In the genomic region with DNA sequence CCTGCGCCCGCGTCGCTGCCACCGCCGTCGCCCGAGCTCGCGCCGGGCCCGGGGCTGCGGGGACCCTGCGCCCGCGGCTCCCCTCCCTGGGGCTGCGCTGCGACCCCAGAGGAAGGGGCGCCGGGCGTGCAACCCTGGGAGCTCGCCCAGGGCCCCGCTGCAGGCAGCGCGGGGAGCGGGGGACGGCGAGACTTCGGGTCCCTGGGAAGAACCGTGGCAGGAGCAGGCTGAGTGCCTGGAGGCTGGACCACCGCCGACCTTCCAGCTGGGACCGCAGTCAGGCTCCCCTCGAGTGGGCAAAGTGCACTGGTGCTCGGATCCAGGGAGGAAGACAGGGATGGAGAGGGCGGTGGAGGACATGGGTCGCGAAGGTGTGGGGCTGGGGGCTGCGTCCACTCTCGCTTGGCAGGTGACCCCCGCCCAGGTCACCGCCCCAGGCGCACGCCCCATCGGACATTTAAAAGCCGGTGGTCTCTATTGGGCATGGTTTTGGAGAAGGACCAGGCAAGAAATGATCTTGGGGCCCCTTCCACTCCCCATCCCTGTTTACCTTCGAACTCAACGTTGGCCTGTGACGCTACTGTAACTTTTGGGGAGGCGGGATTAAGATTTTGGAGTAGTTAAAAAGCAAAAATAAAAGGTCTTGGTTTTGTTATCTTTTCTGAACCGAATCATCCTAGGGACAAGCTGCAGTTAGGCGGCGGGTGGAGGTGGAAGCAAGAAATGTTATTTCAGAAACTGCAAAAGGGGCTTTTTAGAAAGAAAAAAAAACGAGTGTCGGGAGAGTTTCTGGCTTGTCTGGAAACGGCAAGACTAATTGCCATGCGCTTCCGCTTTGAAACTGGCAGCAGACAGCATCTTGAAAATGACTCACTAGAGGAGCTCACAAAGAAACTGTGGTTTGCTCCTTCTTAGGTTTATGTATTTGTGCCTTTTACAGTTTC, we compare ENCODE assay signal across 8 cellular contexts. TPM values are rescaled to one million over a fixed set of nuclear protein-coding genes. Genes with fewer than 3 reads are reported as not detected.
DNase-seq lines count a peak whose midpoint lies in the region; ATAC-seq and TF ChIP-seq lines count a peak whose summit lies in the region.

No MANE protein-coding gene starts in this region.

- H2BK15ac ChIP-seq in neuronal stem cell (ENCODE audit: low read length): peak overlapping the region; percentile 91

- no peak overlapping the region for H4K8ac ChIP-seq in neuronal stem cell (ENCODE audit: low read depth, low read length)

- peak overlapping the region; percentile 89 for H3K18ac ChIP-seq in neuronal stem cell (ENCODE audit: low read length)

- peaks cover 54% of the 10 kb centered on the region for H3K4me1 Mint-ChIP-seq in activated T-helper 2 cell treated with anti-CD3 and anti-CD28 coated beads, Interferon-gamma antibody, Interleukin-2, Interleukin-4, amounts not matched to agents 10 μg/mL and 5 μg/mL and 100 μg/mL, durations not matched to agents 14 hours and 24 hours and 36 hours (ENCODE audit: low read depth)

- peak overlapping the region; percentile 97 for H3K4me3 ChIP-seq in fibroblast of villous mesenchyme (ENCODE audit: low read depth, low read length)
- H3K4me3 ChIP-seq in neuronal stem cell (ENCODE audit: low read length in 2 of 2): peak overlapping the region; percentile 83 to 87
- peak overlapping the region; percentile 92 for H3K4me3 ChIP-seq in thoracic aorta

- H3K4me1 ChIP-seq in neuronal stem cell (ENCODE audit: control insufficient read depth in 2 of 2, insufficient read depth in 1 of 2, low read depth in 1 of 2, low read length in 2 of 2) (peaks cover 2 to 4% of the 10 kb centered on the region in 2 donors), thoracic aorta (ENCODE audit: control insufficient read depth in 1 of 2, low read depth in 2 of 2) (peaks cover 14 to 36% of the 10 kb centered on the region in 2 donors)

- H3K23ac ChIP-seq in neuronal stem cell (ENCODE audit: low read depth, low read length, poor library complexity): peak overlapping the region; percentile 87

- peak overlapping the region; percentile 92 for H3K4me2 ChIP-seq in neuronal stem cell (ENCODE audit: insufficient read depth, low read length, poor library complexity, severe bottlenecking)

- H3K4ac ChIP-seq in neuronal stem cell (ENCODE audit: low read length): peak overlapping the region; percentile 60

- peak overlapping the region; percentile 84 for H2AFZ ChIP-seq in neuronal stem cell (ENCODE audit: low read length)

- intact Hi-C loops in activated T-helper 2 cell treated with anti-CD3 and anti-CD28 coated beads, Interferon-gamma antibody, Interleukin-2, Interleukin-4, amounts not matched to agents 10 μg/mL and 5 μg/mL and 100 μg/mL, durations not matched to agents 14 hours and 24 hours and 36 hours (cut with micrococcal nuclease): loop anchor here (1.0 to 10.0 kb wide), 9 partner anchors 17 to 340 kb away; partner anchors contain the start of genes AMDHD1, CCDC38 and SNRPF

- H3K27me3 Mint-ChIP-seq in activated T-helper 2 cell treated with anti-CD3 and anti-CD28 coated beads, Interferon-gamma antibody, Interleukin-2, Interleukin-4, amounts not matched to agents 10 μg/mL and 5 μg/mL and 100 μg/mL, durations not matched to agents 14 hours and 24 hours and 36 hours (ENCODE audit: low read depth): no peaks in the 10 kb centered on the region

- H2BK12ac ChIP-seq in neuronal stem cell (ENCODE audit: low read length): peak overlapping the region; percentile 16

- peak overlapping the region; percentile 94 for H3K27ac Mint-ChIP-seq in activated T-helper 2 cell treated with anti-CD3 and anti-CD28 coated beads, Interferon-gamma antibody, Interleukin-2, Interleukin-4, amounts not matched to agents 10 μg/mL and 5 μg/mL and 100 μg/mL, durations not matched to agents 14 hours and 24 hours and 36 hours

- peak overlapping the region; percentile 85 for H2AK5ac ChIP-seq in neuronal stem cell (ENCODE audit: low read depth, low read length)

- H3K27ac ChIP-seq in neuronal stem cell (replicated peaks; ENCODE audit: low read length): no peak overlapping the region
- H3K27ac ChIP-seq in thoracic aorta: peak overlapping the region; percentile 45 to 78

- no peaks in the 10 kb centered on the region for H3K9me3 Mint-ChIP-seq in activated T-helper 2 cell treated with anti-CD3 and anti-CD28 coated beads, Interferon-gamma antibody, Interleukin-2, Interleukin-4, amounts not matched to agents 10 μg/mL and 5 μg/mL and 100 μg/mL, durations not matched to agents 14 hours and 24 hours and 36 hours

- H3K14ac ChIP-seq in neuronal stem cell (ENCODE audit: low read length): peak overlapping the region; percentile 97

- ATAC-seq in GM19025 (IDR thresholded peaks at IDR 0.05; ENCODE audit: low read depth, unreplicated experiment) (peak; percentile 77), HG03159 (IDR thresholded peaks at IDR 0.05; ENCODE audit: unreplicated experiment) (peak; percentile 75), thoracic aorta (ENCODE audit: insufficient number of reproducible peaks, low FRiP score, low read depth) (peak; percentile 14)

- no peaks in the 10 kb centered on the region for H3K79me1 ChIP-seq in neuronal stem cell (ENCODE audit: low read depth, low read length)

- H3K4me3 Mint-ChIP-seq in activated T-helper 2 cell treated with anti-CD3 and anti-CD28 coated beads, Interferon-gamma antibody, Interleukin-2, Interleukin-4, amounts not matched to agents 10 μg/mL and 5 μg/mL and 100 μg/mL, durations not matched to agents 14 hours and 24 hours and 36 hours (ENCODE audit: low read depth): peak overlapping the region; percentile 92

- H3K36me3 Mint-ChIP-seq in activated T-helper 2 cell treated with anti-CD3 and anti-CD28 coated beads, Interferon-gamma antibody, Interleukin-2, Interleukin-4, amounts not matched to agents 10 μg/mL and 5 μg/mL and 100 μg/mL, durations not matched to agents 14 hours and 24 hours and 36 hours (ENCODE audit: low read depth): peaks cover 23% of the 10 kb centered on the region

- no peak for TF ChIP-seq CTCF in fibroblast of villous mesenchyme (IDR thresholded peaks at IDR 0.05; ENCODE audit: insufficient read depth, low read depth, low read length)
- no peak for TF ChIP-seq CTCF in thoracic aorta (IDR thresholded peaks at IDR 0.05)

- H2BK120ac ChIP-seq in neuronal stem cell (ENCODE audit: low read depth, low read length): no peak overlapping the region

- WGBS in neuronal stem cell (ENCODE audit: extremely low coverage in 2 of 2, insufficient read length in 2 of 2, insufficient replicate concordance in 1 of 2), 2 donors: no CpG with 5 or more reads among the region's 58 CpGs

- H4K91ac ChIP-seq in neuronal stem cell (ENCODE audit: low read depth, low read length, poor library complexity): no peak overlapping the region

- H3K9me3 ChIP-seq in neuronal stem cell (replicated peaks in 1 of 2; ENCODE audit: control insufficient read depth in 2 of 2, insufficient read depth in 1 of 2, low read depth in 1 of 2, low read length in 2 of 2) (no peaks in the 10 kb centered on the region), thoracic aorta (no peaks in the 10 kb centered on the region)

- H3K36me3 ChIP-seq in neuronal stem cell (replicated peaks in 1 of 2; ENCODE audit: control insufficient read depth in 2 of 2, insufficient read depth in 2 of 2, low read length in 2 of 2) (no peaks in the 10 kb centered on the region), thoracic aorta (no peaks in the 10 kb centered on the region)

- H3K9ac ChIP-seq in neuronal stem cell (ENCODE audit: low read depth, low read length, poor library complexity): peak overlapping the region; percentile 89

- DNase-seq in Ammon's horn (ENCODE audit: low spot score) (peak; percentile 60), RPMI7951 (ENCODE audit: low read depth) (peak; percentile 86), fibroblast of villous mesenchyme (ENCODE audit: low read depth) (peak; percentile 90), neuronal stem cell (ENCODE audit: low spot score) (no peak), thoracic aorta (ENCODE audit: low spot score) (no peak)
- DNase-seq in activated T-helper 2 cell treated with anti-CD3 and anti-CD28 coated beads, Interferon-gamma antibody, Interleukin-2, Interleukin-4, amounts not matched to agents 10 μg/mL and 5 μg/mL and 100 μg/mL, durations not matched to agents 14 hours and 24 hours and 36 hours (ENCODE audit: low spot score): peak; percentile 63

- H3K27me3 ChIP-seq in neuronal stem cell (ENCODE audit: control insufficient read depth in 3 of 3, insufficient read depth in 3 of 3, low read depth in 1 of 3, low read length in 3 of 3): peaks cover 0 to 7% (median 0%) of the 10 kb centered on the region in 3 experiments
- no peaks in the 10 kb centered on the region for H3K27me3 ChIP-seq in thoracic aorta (replicated peaks; ENCODE audit: insufficient read depth)

- H2BK5ac ChIP-seq in neuronal stem cell (ENCODE audit: low read length): no peak overlapping the region

RNA-seq across cellular contexts. Expression of gene ELK3, which starts 1.0 kb away (rescaled TPM):
- total RNA-seq in RPMI7951 (2014; rRNA removed; shearing (Covaris generic)): 29.5 and 37.6 TPM in 2 replicates
- 37.0 and 39.7 TPM in 2 replicates for total RNA-seq in activated T-helper 2 cell treated with anti-CD3 and anti-CD28 coated beads, Interferon-gamma antibody, Interleukin-2, Interleukin-4, amounts not matched to agents 10 μg/mL and 5 μg/mL and 100 μg/mL, durations not matched to agents 14 hours and 24 hours and 36 hours
- total RNA-seq in fibroblast of villous mesenchyme (23.2 and 24.6 TPM in 2 replicates), thoracic aorta (10 to 100 TPM; 19.9 to 40.6 TPM)
- polyA plus RNA-seq in neuronal stem cell (2013, experiment 1 of 2): 6.3 TPM
- 6.6 TPM for polyA plus RNA-seq in neuronal stem cell (2013, experiment 2 of 2)

Comparison
In these comparisons a context has a peak if more than half of its experiments do, and no peak if none do; other contexts are left out.
1. DNase-seq: peak in Ammon's horn (single experiment), RPMI7951 (single experiment), activated T-helper 2 cell treated with anti-CD3 and anti-CD28 coated beads, Interferon-gamma antibody, Interleukin-2, Interleukin-4, amounts not matched to agents 10 μg/mL and 5 μg/mL and 100 μg/mL, durations not matched to agents 14 hours and 24 hours and 36 hours (single experiment) and fibroblast of villous mesenchyme (single experiment); none in neuronal stem cell (single experiment) and thoracic aorta (single experiment).
2. ATAC-seq: peak in every context shown above with its lines; median percentile 77 in GM19025; 75 in HG03159; 14 in thoracic aorta.
3. Peak in every context shown above with its lines, with median percentiles within 50 percentile points of each other: H3K4me3 ChIP-seq.